Comparison of ENCODE assay signal across 13 cellular contexts in the genomic region with DNA sequence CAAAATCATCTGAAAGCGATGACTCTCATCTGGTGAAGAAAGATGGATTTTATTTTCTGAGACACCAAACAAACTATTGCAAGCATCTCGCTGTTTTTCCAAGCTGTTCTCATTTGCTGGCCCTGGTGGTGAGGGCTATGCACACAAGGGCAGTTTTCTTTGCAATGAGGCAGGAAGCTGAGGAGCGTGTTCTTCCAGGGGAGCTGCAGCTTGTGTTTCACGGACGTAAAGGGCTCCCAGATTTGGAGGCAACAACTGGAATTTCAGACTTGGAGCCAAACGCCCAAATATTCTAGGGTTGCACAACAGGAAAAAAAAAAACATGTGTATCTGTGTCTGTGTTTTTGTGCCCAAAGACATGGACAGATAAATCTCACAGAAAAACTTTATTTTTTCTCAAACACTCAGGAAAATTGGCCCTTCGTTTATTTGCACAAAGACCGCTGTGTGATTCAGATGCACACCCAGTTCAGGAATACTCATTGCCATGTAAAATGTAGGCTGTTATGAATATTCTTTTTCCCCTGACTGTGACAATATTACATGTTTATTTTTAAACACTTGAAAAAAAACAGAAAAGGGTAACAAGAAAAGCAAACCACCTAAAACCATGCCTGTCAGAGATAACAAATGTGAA.
DNase-seq lines count a peak whose midpoint lies in the region; ATAC-seq and TF ChIP-seq lines count a peak whose summit lies in the region.
"Had no signal": no experiment of that assay in that cellular context is flagged by ENCODE, and none has a peak within 500 bp of the region (broad histone marks: within the 10 kb centered on the region; RNA-seq: fewer than 3 reads in every experiment).

No MANE protein-coding gene starts in this region.

- no peak for TF ChIP-seq CTCF in epithelial cell of esophagus (IDR thresholded peaks at IDR 0.05; ENCODE audit: insufficient read depth, low read depth, low read length, missing control alignments)
- peak in 1 of 2 experiments; percentile 25 for TF ChIP-seq CTCF in tibial artery (IDR thresholded peaks at IDR 0.05)

- WGBS in mesenchymal stem cell = 70% methylated on average over 6 of the region's 8 CpGs

- H3K27ac ChIP-seq in mesenchymal stem cell (ENCODE audit: low read length, poor library complexity, severe bottlenecking) (no peak overlapping the region), tibial artery (no peak overlapping the region)

- DNase-seq in HS-5 (ENCODE audit: low read depth) (peak; percentile 13), epithelial cell of esophagus (ENCODE audit: low read depth) (peak; percentile 2), mesenchymal stem cell (no peak), tibial artery (peak; percentile 71 to 75), GM19240 (ENCODE audit: insufficient read length, low spot score) (no peak)
- DNase-seq in NK-92 treated with Interleukin-12 subunit alpha and Interleukin-12 subunit beta, amount 100 ng/mL, for 24 hours (lab: John Stamatoyannopoulos, UW) = no peak
- DNase-seq in activated naive CD4-positive, alpha-beta T cell (lab: John Stamatoyannopoulos, UW) = no peak
- DNase-seq: activated B cell treated with CpG ODN at 0.5 μM for 24 hours; DMS79 treated with DMSO at 0.1 percent for 48 hours; effector memory CD4-positive, alpha-beta T cell; KBM-7; retina had no signal

- H3K14ac ChIP-seq in mesenchymal stem cell (ENCODE audit: low read length in 2 of 2) = no peak overlapping the region

- H3K4me1 ChIP-seq in mesenchymal stem cell (ENCODE audit: control insufficient read depth, insufficient read depth, low read depth, low read length) (peaks cover 7% of the 10 kb centered on the region), tibial artery (peaks cover 0 to 22% (median 0%) of the 10 kb centered on the region in 4 donors)

- H3K18ac ChIP-seq in mesenchymal stem cell (ENCODE audit: low read depth in 1 of 2, low read length in 2 of 2) = no peak overlapping the region

- H2AFZ ChIP-seq in mesenchymal stem cell (ENCODE audit: low read depth, low read length) = no peak overlapping the region

- H4K91ac ChIP-seq in mesenchymal stem cell (ENCODE audit: low read length) = no peak overlapping the region

- H2BK12ac ChIP-seq in mesenchymal stem cell (ENCODE audit: low read length in 2 of 2) = no peak overlapping the region

- intact Hi-C loops in tibial artery (cut with DNase I; ENCODE audit: low total_unique reads) = no loop called here

- H3K4ac ChIP-seq in mesenchymal stem cell (ENCODE audit: low read depth in 1 of 2, low read length in 2 of 2) = no peak overlapping the region

- ATAC-seq in HG03469 (IDR thresholded peaks at IDR 0.05; ENCODE audit: unreplicated experiment) = no peak

- H3K9me3 ChIP-seq in mesenchymal stem cell (ENCODE audit: control insufficient read depth, low read length) (no peaks in the 10 kb centered on the region), tibial artery (no peaks in the 10 kb centered on the region)

- H4K8ac ChIP-seq in mesenchymal stem cell (ENCODE audit: low read length) = no peak overlapping the region

- H2AK5ac ChIP-seq in mesenchymal stem cell (ENCODE audit: low read length, severe bottlenecking) = no peak overlapping the region

- no peak overlapping the region for H3K4me2 ChIP-seq in mesenchymal stem cell (ENCODE audit: low read length, poor library complexity, severe bottlenecking)

- H3K4me3 ChIP-seq in epithelial cell of esophagus (ENCODE audit: low read length) (no peak overlapping the region), mesenchymal stem cell (ENCODE audit: insufficient read depth in 1 of 2, low read depth in 1 of 2, low read length in 2 of 2) (peak overlapping the region in 1 of 2 experiments; percentile 60), tibial artery (no peak overlapping the region)

- no peaks in the 10 kb centered on the region for H3K79me1 ChIP-seq in mesenchymal stem cell (replicated peaks; ENCODE audit: low read length, poor library complexity, severe bottlenecking)

- no peak overlapping the region for H2BK5ac ChIP-seq in mesenchymal stem cell (ENCODE audit: low read depth, low read length, poor library complexity, severe bottlenecking)

- peak overlapping the region; percentile 70 for H3K9ac ChIP-seq in mesenchymal stem cell (ENCODE audit: low read length)

- no peaks in the 10 kb centered on the region for H3K36me3 ChIP-seq in mesenchymal stem cell (ENCODE audit: control insufficient read depth in 1 of 2, insufficient read depth in 2 of 2, low read depth in 1 of 2, low read length in 2 of 2)
- no peaks in the 10 kb centered on the region for H3K36me3 ChIP-seq in tibial artery

- H2BK15ac ChIP-seq in mesenchymal stem cell (ENCODE audit: low read depth, poor library complexity, severe bottlenecking) = no peak overlapping the region

- H3K27me3 ChIP-seq in mesenchymal stem cell (ENCODE audit: control insufficient read depth in 1 of 2, insufficient read depth in 1 of 2, low read length in 2 of 2) (no peaks in the 10 kb centered on the region), tibial artery (no peaks in the 10 kb centered on the region)

- no peak overlapping the region for H3K23ac ChIP-seq in mesenchymal stem cell (ENCODE audit: low read length in 2 of 2)

- H2BK120ac ChIP-seq in mesenchymal stem cell (ENCODE audit: low read depth, low read length) = no peak overlapping the region

Comparison
In these comparisons a context has a peak if more than half of its experiments do, and no peak if none do; other contexts are left out.
1. DNase-seq: peak in HS-5 (single experiment), epithelial cell of esophagus (single experiment) and tibial artery (2 of 2); none in mesenchymal stem cell (single experiment), NK-92 treated with Interleukin-12 subunit alpha and Interleukin-12 subunit beta, amount 100 ng/mL, for 24 hours (single experiment), GM19240 (single experiment) and activated naive CD4-positive, alpha-beta T cell (0 of 4).